Comparison of ENCODE assay signal across 1 cellular context in the genomic region with DNA sequence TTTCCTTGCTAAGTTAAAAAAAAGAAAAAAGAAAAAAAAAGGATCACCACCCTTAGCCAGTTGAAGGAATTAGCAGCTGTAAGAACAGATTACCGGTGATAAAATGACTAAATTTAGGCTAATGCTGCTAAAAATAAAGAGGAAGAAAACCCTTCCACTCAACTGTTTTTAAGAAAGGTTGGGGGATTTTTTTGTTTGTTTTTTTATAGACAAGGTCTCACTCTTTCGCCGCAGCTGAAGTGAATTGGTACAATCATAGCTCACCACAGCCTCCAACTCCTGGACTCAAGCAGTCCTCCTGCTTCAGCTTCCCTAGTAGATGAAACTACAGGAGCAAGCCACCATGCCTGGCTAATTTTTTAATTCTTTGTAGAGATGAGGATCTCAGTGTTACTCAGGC.
TF ChIP-seq lines count a peak whose summit lies in the region.

No MANE protein-coding gene starts in this region.

TF ChIP-seq in GM12878, 131 proteins besides CTCF, POLR2A, EP300 and RAD21 (continued from another document):
- TF ChIP-seq ZBTB11 (CRISPR knock-in tag; IDR thresholded peaks at IDR 0.05) (no peak), CEBPB (IDR thresholded peaks at IDR 0.05; ENCODE audit: borderline replicate concordance in 1 of 2, low read depth in 2 of 2, low read length in 2 of 2) (no peak), MEF2A (IDR thresholded peaks at IDR 0.05; ENCODE audit: insufficient read depth, low read depth, low read length) (peak; percentile 96), EED (IDR thresholded peaks at IDR 0.05; ENCODE audit: low read depth) (peak; percentile 72), RELA (IDR thresholded peaks at IDR 0.05; ENCODE audit: borderline replicate concordance, partially characterized antibody) (no peak), ATF7 (IDR thresholded peaks at IDR 0.05; ENCODE audit: low read depth) (no peak), ATF2 (IDR thresholded peaks at IDR 0.05; ENCODE audit: low read length) (peak; percentile 19; the same call in 1 of the 2 replicates), POLR2AphosphoS5 (IDR thresholded peaks at IDR 0.05; ENCODE audit: low read length) (no peak), RUNX3 (IDR thresholded peaks at IDR 0.05; ENCODE audit: low read length) (peak; percentile 82), IKZF1 (conservative IDR thresholded peaks at IDR 0.05) (peak; percentile 39; the same call in 1 of the 2 replicates), GATAD2B (conservative IDR thresholded peaks at IDR 0.05; ENCODE audit: low read depth) (no peak), RFX5 (IDR thresholded peaks at IDR 0.05; ENCODE audit: low read depth, low read length) (no peak), FOXM1 (IDR thresholded peaks at IDR 0.05; ENCODE audit: low read depth, low read length) (peak; percentile 40; the same call in 1 of the 2 replicates), NFIC (IDR thresholded peaks at IDR 0.05; ENCODE audit: low read depth, low read length) (peak; percentile 61)
- TF ChIP-seq, protein P1, sequence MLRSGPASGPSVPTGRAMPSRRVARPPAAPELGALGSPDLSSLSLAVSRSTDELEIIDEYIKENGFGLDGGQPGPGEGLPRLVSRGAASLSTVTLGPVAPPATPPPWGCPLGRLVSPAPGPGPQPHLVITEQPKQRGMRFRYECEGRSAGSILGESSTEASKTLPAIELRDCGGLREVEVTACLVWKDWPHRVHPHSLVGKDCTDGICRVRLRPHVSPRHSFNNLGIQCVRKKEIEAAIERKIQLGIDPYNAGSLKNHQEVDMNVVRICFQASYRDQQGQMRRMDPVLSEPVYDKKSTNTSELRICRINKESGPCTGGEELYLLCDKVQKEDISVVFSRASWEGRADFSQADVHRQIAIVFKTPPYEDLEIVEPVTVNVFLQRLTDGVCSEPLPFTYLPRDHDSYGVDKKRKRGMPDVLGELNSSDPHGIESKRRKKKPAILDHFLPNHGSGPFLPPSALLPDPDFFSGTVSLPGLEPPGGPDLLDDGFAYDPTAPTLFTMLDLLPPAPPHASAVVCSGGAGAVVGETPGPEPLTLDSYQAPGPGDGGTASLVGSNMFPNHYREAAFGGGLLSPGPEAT (IDR thresholded peaks at IDR 0.05; ENCODE audit: low read depth): peak; percentile 20; the same call in 1 of the 2 replicates
